ENCODE assay signal across 8 cellular contexts in the genomic region with DNA sequence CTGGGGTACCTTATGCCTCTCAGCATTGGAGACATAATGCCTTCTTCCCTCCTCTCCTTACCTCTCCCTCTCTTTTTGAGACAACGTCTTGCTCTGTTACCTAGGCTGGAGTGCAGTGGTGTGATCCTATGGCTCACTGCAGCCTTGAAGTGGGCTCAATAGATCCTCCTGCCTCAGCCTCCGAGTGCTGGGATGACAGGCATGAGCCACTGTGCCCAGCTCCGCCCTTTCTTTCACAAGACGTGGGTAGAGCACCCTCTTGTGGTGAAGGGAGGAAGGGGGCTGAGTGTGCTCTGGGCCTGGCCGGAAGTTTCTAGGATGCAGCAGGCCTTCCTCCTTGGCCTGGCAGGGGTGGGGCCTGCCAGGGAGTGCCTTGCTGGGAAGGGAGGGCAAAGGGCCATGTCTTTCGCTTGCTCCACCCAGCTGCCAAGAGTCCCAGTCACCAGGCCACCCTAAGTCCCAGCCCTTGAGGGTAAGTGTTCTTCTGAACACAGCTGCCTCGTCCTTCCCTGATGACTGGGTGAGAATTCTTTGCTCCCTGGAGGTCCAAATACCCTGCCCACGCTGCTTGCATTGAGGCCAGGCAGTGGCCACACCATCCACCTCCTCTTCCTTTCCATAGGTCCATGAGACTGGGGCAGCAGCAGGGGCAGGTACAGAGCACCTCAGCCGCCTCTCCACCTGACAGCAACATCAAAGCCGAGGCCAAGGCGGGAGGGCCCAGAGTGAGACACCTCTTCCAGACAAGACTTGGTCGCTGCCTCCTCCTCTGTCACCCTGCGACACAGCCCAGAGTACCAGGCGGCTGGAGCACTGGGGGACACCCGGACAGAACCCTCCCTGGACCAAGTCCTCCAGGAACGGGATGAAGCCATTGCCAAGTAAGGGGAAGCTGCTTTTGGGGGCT. TPM values are rescaled to one million over a fixed set of nuclear protein-coding genes. Genes with fewer than 3 reads are reported as not detected.
DNase-seq lines count a peak whose midpoint lies in the region; ATAC-seq, FAIRE-seq and TF ChIP-seq lines count a peak whose summit lies in the region.

No MANE protein-coding gene starts in this region.

- no peak overlapping the region for H3K4me3 Mint-ChIP-seq in dendritic cell treated with granulocyte-macrophage colony-stimulating factor and Interleukin-4, amounts not matched to agents 40 ng/mL and 50 ng/mL, for 4 days

- intact Hi-C loops in dendritic cell treated with granulocyte-macrophage colony-stimulating factor and Interleukin-4, amounts not matched to agents 40 ng/mL and 50 ng/mL, for 4 days (cut with micrococcal nuclease), result loop anchor here (5.0 kb wide), 1 partner anchor 347 kb away; the partner anchor contains the start of gene LIMK1

- ATAC-seq in HG03342 (IDR thresholded peaks at IDR 0.05; ENCODE audit: unreplicated experiment) (peak; percentile 41), HG03097 (IDR thresholded peaks at IDR 0.05; ENCODE audit: low FRiP score, unreplicated experiment) (no peak)

- H3K4me1 Mint-ChIP-seq in dendritic cell treated with granulocyte-macrophage colony-stimulating factor and Interleukin-4, amounts not matched to agents 40 ng/mL and 50 ng/mL, for 4 days (ENCODE audit: low read depth), result peaks cover 39% of the 10 kb centered on the region

- no peak for TF ChIP-seq POLR2A in GM12891 (IDR thresholded peaks at IDR 0.05; ENCODE audit: low read depth, low read length)

- H3K27ac Mint-ChIP-seq in dendritic cell treated with granulocyte-macrophage colony-stimulating factor and Interleukin-4, amounts not matched to agents 40 ng/mL and 50 ng/mL, for 4 days, result peak overlapping the region; percentile 50

- peak; percentile 93 for FAIRE-seq in GM12891 (lab: Jason Lieb, UNC)

- peaks cover 13% of the 10 kb centered on the region for H3K9me3 Mint-ChIP-seq in dendritic cell treated with granulocyte-macrophage colony-stimulating factor and Interleukin-4, amounts not matched to agents 40 ng/mL and 50 ng/mL, for 4 days

- peaks cover 38% of the 10 kb centered on the region for H3K36me3 Mint-ChIP-seq in dendritic cell treated with granulocyte-macrophage colony-stimulating factor and Interleukin-4, amounts not matched to agents 40 ng/mL and 50 ng/mL, for 4 days (ENCODE audit: low read depth)

- DNase-seq in GM12891 (ENCODE audit: insufficient read length, low spot score), result peak; percentile 63
- peak; percentile 31 for DNase-seq in NCI-H524 treated with DMSO at 0.1 percent for 48 hours (lab: John Stamatoyannopoulos, UW)
- DNase-seq in activated CD4-positive, alpha-beta T cell treated with anti-CD3 and anti-CD28 coated beads for 4 hours, result peak; percentile 83 to 87
- DNase-seq in medulla oblongata (ENCODE audit: extremely low spot score), result peak; percentile 78
- DNase-seq in stimulated activated CD8-positive, alpha-beta memory T cell treated with anti-CD3 and anti-CD28 coated beads, Interleukin-2, amount 100 ng/mL, for 48 hours (ENCODE audit: low read depth in 2 of 2), result peak; percentile 70 to 75

- H3K27me3 Mint-ChIP-seq in dendritic cell treated with granulocyte-macrophage colony-stimulating factor and Interleukin-4, amounts not matched to agents 40 ng/mL and 50 ng/mL, for 4 days, result peaks cover 33% of the 10 kb centered on the region

TF ChIP-seq in GM12891, 5 proteins besides CTCF, POLR2A, EP300 and RAD21:
- TF ChIP-seq POU2F2 (IDR thresholded peaks at IDR 0.05; ENCODE audit: low read depth, low read length), result no peak
- TF ChIP-seq SPI1 (IDR thresholded peaks at IDR 0.05; ENCODE audit: low read depth, low read length), result peak; percentile 35

RNA-seq across cellular contexts. Expression of gene ABHD11, which starts 3.7 kb away (rescaled TPM):
- 7.5 TPM for polyA plus RNA-seq in GM12891 (2012; ENCODE audit: low read depth, missing spikeins)

RNA-seq across cellular contexts. Expression of gene STX1A, which starts 15.4 kb away (rescaled TPM):
- polyA plus RNA-seq in GM12891 (2012; ENCODE audit: low read depth, missing spikeins), result 1.1 TPM

RNA-seq across cellular contexts. Expression of gene CLDN3, which starts 35.2 kb away (rescaled TPM):
- not detected for polyA plus RNA-seq in GM12891 (2012; ENCODE audit: low read depth, missing spikeins)

RNA-seq across cellular contexts. Expression of gene BUD23, which starts 51.5 kb away (rescaled TPM):
- polyA plus RNA-seq in GM12891 (2012; ENCODE audit: low read depth, missing spikeins), result 79.8 TPM

RNA-seq across cellular contexts. Expression of gene DNAJC30, which starts 51.6 kb away (rescaled TPM):
- polyA plus RNA-seq in GM12891 (2012; ENCODE audit: low read depth, missing spikeins), result 10.7 TPM

Comparison
In these comparisons a context has a peak if more than half of its experiments do, and no peak if none do; other contexts are left out.
1. DNase-seq: peak in every context shown above with its lines; median percentile 85 in activated CD4-positive, alpha-beta T cell treated with anti-CD3 and anti-CD28 coated beads for 4 hours; 78 in medulla oblongata; 72 in stimulated activated CD8-positive, alpha-beta memory T cell treated with anti-CD3 and anti-CD28 coated beads, Interleukin-2, amount 100 ng/mL, for 48 hours; 63 in GM12891; 31 in NCI-H524 treated with DMSO at 0.1 percent for 48 hours.